ENCODE assay signal across 1 cellular context in genomic region chr1:1127551-1128451, GRCh38.
A peak's percentile ranks its signal among the peaks of the same experiment; 100 is the strongest.
TF ChIP-seq lines count a peak whose summit lies in the region.

No MANE protein-coding gene starts in this region.

TF ChIP-seq in HepG2, 621 proteins besides CTCF, POLR2A, EP300 and RAD21 (continued from another document):
- TF ChIP-seq THAP9 (CRISPR knock-in tag; IDR thresholded peaks at IDR 0.05; ENCODE audit: borderline replicate concordance) (peak; percentile 36; the same call in 1 of the 2 replicates), BCL6 (CRISPR knock-in tag; IDR thresholded peaks at IDR 0.05) (0 out of 2 replicates have a peak, but pooled peaks have one; percentile 1), JUND (CRISPR knock-in tag; IDR thresholded peaks at IDR 0.05) (peak; percentile 30; the same call in 1 of the 2 replicates), ZNF773 (CRISPR knock-in tag; IDR thresholded peaks at IDR 0.05; ENCODE audit: borderline replicate concordance) (no peak), ARID2 (CRISPR knock-in tag; IDR thresholded peaks at IDR 0.05; ENCODE audit: borderline replicate concordance) (peak; percentile 12; the same call in 1 of the 2 replicates), GFI1 (CRISPR knock-in tag; IDR thresholded peaks at IDR 0.05; ENCODE audit: borderline replicate concordance) (0 out of 2 replicates have a peak, but pooled peaks have one; percentile 12), ZNF713 (CRISPR knock-in tag; IDR thresholded peaks at IDR 0.05) (0 out of 2 replicates have a peak, but pooled peaks have one; percentile 12), KDM1A (CRISPR knock-in tag; IDR thresholded peaks at IDR 0.05) (no peak), RNF219 (CRISPR knock-in tag; IDR thresholded peaks at IDR 0.05) (no peak), IKZF4 (CRISPR knock-in tag; IDR thresholded peaks at IDR 0.05; ENCODE audit: borderline replicate concordance, low read depth, not compliant biosample characterization) (peak; percentile 44), FOXA3 (CRISPR knock-in tag; IDR thresholded peaks at IDR 0.05) (no peak), ZNF33B (CRISPR knock-in tag; IDR thresholded peaks at IDR 0.05) (no peak), ZNF367 (CRISPR knock-in tag; IDR thresholded peaks at IDR 0.05; ENCODE audit: borderline replicate concordance) (no peak), ZNF597 (CRISPR knock-in tag; IDR thresholded peaks at IDR 0.05) (no peak), MAFK (conservative IDR thresholded peaks at IDR 0.05 in 1 of 2, IDR thresholded peaks at IDR 0.05 in 1 of 2; ENCODE audit: low read length in 2 of 2) (no peak), SRF (IDR thresholded peaks at IDR 0.05; ENCODE audit: low read depth, low read length) (no peak), CBX5 (CRISPR knock-in tag; IDR thresholded peaks at IDR 0.05; ENCODE audit: borderline replicate concordance) (no peak), PHF21A (CRISPR knock-in tag; IDR thresholded peaks at IDR 0.05) (peak; percentile 4; the same call in 1 of the 2 replicates), HNRNPL (IDR thresholded peaks at IDR 0.05; ENCODE audit: low read depth, low read length) (0 out of 2 replicates have a peak, but pooled peaks have one; percentile 41), ZNF205 (CRISPR knock-in tag; IDR thresholded peaks at IDR 0.05) (no peak)
